8 cellular contexts compared by ENCODE assay signal in the genomic region with DNA sequence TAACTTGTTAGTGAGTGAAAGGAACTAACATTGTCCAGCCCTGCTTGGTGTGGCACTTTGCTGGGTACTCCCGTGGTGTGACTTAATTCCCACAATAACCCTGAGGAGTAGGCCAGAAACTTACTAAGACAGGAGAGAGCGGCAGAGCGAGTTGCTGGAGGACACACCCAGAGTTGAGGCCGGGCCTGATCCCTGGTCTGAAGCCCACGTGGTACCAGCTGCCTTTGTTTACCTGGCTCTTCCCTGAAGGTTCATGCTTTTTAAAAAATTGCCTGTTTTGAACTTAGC. TPM values are rescaled to one million over a fixed set of nuclear protein-coding genes. Genes with fewer than 3 reads are reported as not detected.
DNase-seq lines count a peak whose midpoint lies in the region; ATAC-seq and TF ChIP-seq lines count a peak whose summit lies in the region.

No MANE protein-coding gene starts in this region.

- ATAC-seq in CD4-positive, CD25-positive, alpha-beta regulatory T cell (ENCODE audit: low read depth in 2 of 2): no peak
- ATAC-seq in GM19463 (IDR thresholded peaks at IDR 0.05; ENCODE audit: unreplicated experiment) (no peak), HG03520 (IDR thresholded peaks at IDR 0.05; ENCODE audit: unreplicated experiment) (no peak)

- no peak overlapping the region for H3K27ac ChIP-seq in CD4-positive, CD25-positive, alpha-beta regulatory T cell (ENCODE audit: insufficient read depth, low read length, poor library complexity, severe bottlenecking)
- peak overlapping the region; percentile 88 for H3K27ac ChIP-seq in WERI-Rb-1
- no peak overlapping the region for H3K27ac ChIP-seq in osteoblast (ENCODE audit: low read depth, low read length)

- no peak for TF ChIP-seq CTCF in WERI-Rb-1 (IDR thresholded peaks at IDR 0.05; ENCODE audit: low read depth, low read length)
- TF ChIP-seq CTCF in foreskin fibroblast (IDR thresholded peaks at IDR 0.05; ENCODE audit: low read depth, low read length): no peak
- no peak for TF ChIP-seq CTCF in osteoblast (IDR thresholded peaks at IDR 0.05; ENCODE audit: extremely low read depth, low read depth, low read length)

- peaks cover 32% of the 10 kb centered on the region for H4K20me1 ChIP-seq in osteoblast (ENCODE audit: insufficient read depth, low read length)

- DNase-seq in CD4-positive, CD25-positive, alpha-beta regulatory T cell: peak in 1 of 3 donors; percentile 29
- DNase-seq in HK-2 (ENCODE audit: unreplicated experiment) (peak; percentile 32), WERI-Rb-1 (no peak), foreskin fibroblast (peak; percentile 35 to 72), osteoblast (ENCODE audit: insufficient read length, low spot score, missing footprints) (peak; percentile 96), DMS79 (lab: John Stamatoyannopoulos, UW) (no peak)

- peak overlapping the region; percentile 87 to 94 (median 90) for H3K4me3 Mint-ChIP-seq in CD4-positive, CD25-positive, alpha-beta regulatory T cell

- H3K27ac Mint-ChIP-seq in CD4-positive, CD25-positive, alpha-beta regulatory T cell: peak overlapping the region; percentile 47 to 76 (median 73)

- peaks cover 11% of the 10 kb centered on the region for H3K79me2 ChIP-seq in osteoblast (ENCODE audit: insufficient read depth, low read length)

- H2AFZ ChIP-seq in osteoblast (ENCODE audit: low read length): peak overlapping the region; percentile 92

- no peaks in the 10 kb centered on the region for H3K27me3 Mint-ChIP-seq in CD4-positive, CD25-positive, alpha-beta regulatory T cell

- H3K4me1 ChIP-seq in CD4-positive, CD25-positive, alpha-beta regulatory T cell (ENCODE audit: control insufficient read depth, insufficient read depth, low read length, poor library complexity, severe bottlenecking): peaks cover 21% of the 10 kb centered on the region
- peaks cover 12% of the 10 kb centered on the region for H3K4me1 ChIP-seq in osteoblast (ENCODE audit: insufficient read depth, low read length)

- H3K4me3 ChIP-seq in CD4-positive, CD25-positive, alpha-beta regulatory T cell (ENCODE audit: low read depth, low read length): peak overlapping the region; percentile 77
- peak overlapping the region; percentile 78 for H3K4me3 ChIP-seq in WERI-Rb-1 (ENCODE audit: low read depth, low read length)
- H3K4me3 ChIP-seq in foreskin fibroblast (ENCODE audit: low read depth in 1 of 2, low read length in 2 of 2): peak overlapping the region; percentile 84 to 88
- H3K4me3 ChIP-seq in osteoblast (ENCODE audit: insufficient read depth, low read length): peak overlapping the region; percentile 88

- H3K4me1 Mint-ChIP-seq in CD4-positive, CD25-positive, alpha-beta regulatory T cell: peaks cover 0 to 25% (median 14%) of the 10 kb centered on the region in 4 donors

- peak overlapping the region; percentile 88 for H3K4me2 ChIP-seq in osteoblast (ENCODE audit: insufficient read depth, low read length)

- H3K27me3 ChIP-seq in CD4-positive, CD25-positive, alpha-beta regulatory T cell (ENCODE audit: control insufficient read depth, insufficient read depth, low read length): no peaks in the 10 kb centered on the region
- H3K27me3 ChIP-seq in WERI-Rb-1 (ENCODE audit: insufficient read depth, low read depth, severe bottlenecking) (no peaks in the 10 kb centered on the region), osteoblast (ENCODE audit: insufficient read depth, low read length) (no peaks in the 10 kb centered on the region)

- no peaks in the 10 kb centered on the region for H3K9me3 ChIP-seq in CD4-positive, CD25-positive, alpha-beta regulatory T cell (ENCODE audit: control insufficient read depth in 2 of 2, low read length in 2 of 2)
- H3K9me3 ChIP-seq in WERI-Rb-1 (ENCODE audit: severe bottlenecking): no peaks in the 10 kb centered on the region
- H3K9me3 ChIP-seq in osteoblast (ENCODE audit: low read depth, low read length): no peaks in the 10 kb centered on the region

- H3K36me3 ChIP-seq in CD4-positive, CD25-positive, alpha-beta regulatory T cell (ENCODE audit: control insufficient read depth, insufficient read depth, low read length): no peaks in the 10 kb centered on the region
- peaks cover 6% of the 10 kb centered on the region for H3K36me3 ChIP-seq in WERI-Rb-1
- peaks cover 15% of the 10 kb centered on the region for H3K36me3 ChIP-seq in osteoblast (ENCODE audit: insufficient read depth, low read length)

- peaks cover 4% of the 10 kb centered on the region for H3K36me3 Mint-ChIP-seq in CD4-positive, CD25-positive, alpha-beta regulatory T cell

- no peaks in the 10 kb centered on the region for H3K9me3 Mint-ChIP-seq in CD4-positive, CD25-positive, alpha-beta regulatory T cell

RNA-seq across cellular contexts. Expression of a gene that starts 0.6 kb away (rescaled TPM):
- total RNA-seq in CD4-positive, CD25-positive, alpha-beta regulatory T cell: 10.3 TPM
- polyA plus RNA-seq in CD4-positive, CD25-positive, alpha-beta regulatory T cell: 10 to 100 TPM; 11.4 to 32.6 (median 25.1) TPM
- 82.5 and 91.6 TPM in 2 replicates for total RNA-seq in osteoblast

RNA-seq across cellular contexts. Expression of a gene that starts 0.9 kb away (rescaled TPM):
- not detected for total RNA-seq in CD4-positive, CD25-positive, alpha-beta regulatory T cell
- polyA plus RNA-seq in CD4-positive, CD25-positive, alpha-beta regulatory T cell: 1 to 10 TPM; 1.4 to 3.3 (median 1.8) TPM
- total RNA-seq in osteoblast: 53.6 and 63.3 TPM in 2 replicates

RNA-seq across cellular contexts. Expression of a gene that starts 31.4 kb away (rescaled TPM):
- total RNA-seq in CD4-positive, CD25-positive, alpha-beta regulatory T cell: 33.5 TPM
- 10 to 100 TPM; 10.9 to 15.4 (median 12.7) TPM for polyA plus RNA-seq in CD4-positive, CD25-positive, alpha-beta regulatory T cell
- total RNA-seq in osteoblast: 22.7 and 25.0 TPM in 2 replicates

Comparison
In these comparisons a context has a peak if more than half of its experiments do, and no peak if none do; other contexts are left out.
1. DNase-seq: peak in HK-2 (single experiment), foreskin fibroblast (2 of 2) and osteoblast (single experiment); none in WERI-Rb-1 (single experiment) and DMS79 (single experiment).
2. RNA of a gene that starts 0.9 kb away (total RNA-seq): 53.6 to 63.3 TPM in osteoblast; not detected in CD4-positive, CD25-positive, alpha-beta regulatory T cell (single experiment); every median in the first group is over 10 times any median in the second.
3. Peak in every context shown above with its lines, with median percentiles within 50 percentile points of each other: H3K4me3 ChIP-seq.